14 cellular contexts compared by ENCODE assay signal in genomic region chr20:59120491-59120890, GRCh38. TPM values are rescaled to one million over a fixed set of nuclear protein-coding genes. Genes with fewer than 3 reads are reported as not detected.
DNase-seq lines count a peak whose midpoint lies in the region; ATAC-seq, FAIRE-seq and TF ChIP-seq lines count a peak whose summit lies in the region.
"Had no signal": no experiment of that assay in that cellular context is flagged by ENCODE, and none has a peak within 500 bp of the region (broad histone marks: within the 10 kb centered on the region; RNA-seq: fewer than 3 reads in every experiment).

No MANE protein-coding gene starts in this region.

- SMC1A ChIA-PET in GM12878 (lab: Charles Lee; ENCODE audit: uncharacterized antibody, unreplicated experiment) = no interaction called here

- no peak for TF ChIP-seq POLR2A in GM12878 (IDR thresholded peaks at IDR 0.05; ENCODE audit: low read depth, low read length)

- H3K27me3 ChIP-seq in GM12878 (replicated peaks in 1 of 2; ENCODE audit: control insufficient read depth in 2 of 2, insufficient read depth in 2 of 2, low read length in 1 of 2) = peaks cover 2 to 20% of the 10 kb centered on the region in 2 experiments

- peak overlapping the region; percentile 67 to 83 for H3K27ac Mint-ChIP-seq in stimulated activated naive CD8-positive, alpha-beta T cell treated with anti-CD3 and anti-CD28 coated beads, Interleukin-15, amount 100 ng/mL, for 72 hours

- TF ChIP-seq EP300 in GM12878 (IDR thresholded peaks at IDR 0.05; ENCODE audit: borderline replicate concordance in 1 of 2, control insufficient read depth in 1 of 2, low read depth in 2 of 2, low read length in 2 of 2) = no peak

- FAIRE-seq in GM12878 (lab: Jason Lieb, UNC) = no peak
- FAIRE-seq: H1 had no signal

- H3K36me3 ChIP-seq in GM12878 (ENCODE audit: control insufficient read depth in 2 of 2, insufficient read depth in 2 of 2, low read length in 1 of 2) = no peaks in the 10 kb centered on the region

- H3K4me3 Mint-ChIP-seq in stimulated activated naive CD8-positive, alpha-beta T cell treated with anti-CD3 and anti-CD28 coated beads, Interleukin-15, amount 100 ng/mL, for 72 hours = peak overlapping the region; percentile 67 to 69

- CTCF ChIA-PET in GM12878 (lab: Yijun Ruan, JAX) = no interaction called here

- 2% methylated on average over 7 of the region's 7 CpGs for WGBS in GM12878 (ENCODE audit: insufficient coverage, insufficient replicate concordance, low lambda C conversion rate, missing lambda C conversion rate)

- H3K79me2 ChIP-seq in GM12878 (ENCODE audit: control insufficient read depth, insufficient read depth, low read length) = no peaks in the 10 kb centered on the region

- no peak overlapping the region for H2AFZ ChIP-seq in GM12878 (ENCODE audit: control insufficient read depth, low read depth, low read length)

- in situ Hi-C loops in GM12878 (cut with MboI) = no loop called here

- H3K9me3 ChIP-seq in GM12878 (replicated peaks; ENCODE audit: control insufficient read depth, insufficient read depth, low read length) = peaks cover 4% of the 10 kb centered on the region; the same call in 2 of the 3 replicates

- intact Hi-C loops in GM12878 (cut with micrococcal nuclease; ENCODE audit: unreplicated experiment) = no loop called here

- RAD21 ChIA-PET in GM12878 (lab: Charles Lee; ENCODE audit: unreplicated experiment) = no interaction called here

- peak overlapping the region; percentile 52; the same call in 1 of the 2 replicates for H3K4me2 ChIP-seq in GM12878 (ENCODE audit: control insufficient read depth, insufficient read depth)

- H3K9ac ChIP-seq in GM12878 (ENCODE audit: control insufficient read depth, insufficient read depth, low read length) = no peak overlapping the region

- H3K4me3 ChIP-seq in GM12878 = no peak overlapping the region

- peaks cover 80% of the 10 kb centered on the region for H3K4me1 Mint-ChIP-seq in stimulated activated naive CD8-positive, alpha-beta T cell treated with anti-CD3 and anti-CD28 coated beads, Interleukin-15, amount 100 ng/mL, for 72 hours

- 0 out of 3 replicates have a peak, but pooled peaks have one; percentile 17 for ATAC-seq in GM12878
- peak; percentile 69 for ATAC-seq in stimulated activated naive CD8-positive, alpha-beta T cell treated with anti-CD3 and anti-CD28 coated beads, Interleukin-15, amount 100 ng/mL, for 72 hours

- H3K4me1 ChIP-seq in GM12878 (ENCODE audit: control insufficient read depth, insufficient read depth, low read length) = peaks cover 14% of the 10 kb centered on the region

- no peak overlapping the region for H3K27ac ChIP-seq in GM12878 (ENCODE audit: control insufficient read depth, insufficient read depth)

- no TSS peak for BruUV-seq in GM12878 (replicated peaks; lab: Mats Ljungman, UMichigan)

- POLR2A ChIA-PET in GM12878 (lab: Charles Lee) = no interaction called here

- H4K20me1 ChIP-seq in GM12878 (ENCODE audit: control insufficient read depth, insufficient read depth) = no peaks in the 10 kb centered on the region

- peaks cover 0 to 8% of the 10 kb centered on the region in 2 donors for H3K9me3 Mint-ChIP-seq in stimulated activated naive CD8-positive, alpha-beta T cell treated with anti-CD3 and anti-CD28 coated beads, Interleukin-15, amount 100 ng/mL, for 72 hours

- TF ChIP-seq CTCF in GM12878 (IDR thresholded peaks at IDR 0.05 in 2 of 3, conservative IDR thresholded peaks at IDR 0.05 in 1 of 3; ENCODE audit: control insufficient read depth in 2 of 3, extremely low read depth in 1 of 3, insufficient read depth in 1 of 3, low read depth in 3 of 3, low read length in 3 of 3) = no peak

- peak; percentile 36 for DNase-seq in stimulated activated CD4-positive, alpha-beta T cell treated with anti-CD3 and anti-CD28 coated beads, Interleukin-1b, Interleukin-23, amount 100 ng/mL, for 48 hours
- no peak for DNase-seq in stimulated activated CD4-positive, alpha-beta T cell treated with anti-CD3 and anti-CD28 coated beads, Interleukin-12 subunit alpha, Interleukin-12 subunit beta, amount 100 ng/mL, for 4 hours
- DNase-seq in SKM-1 (lab: John Stamatoyannopoulos, UW; ENCODE audit: unreplicated experiment) (peak; percentile 58), GM12878 (ENCODE audit: low read depth, low spot score) (no peak), middle frontal gyrus (ENCODE audit: extremely low spot score, low spot score) (no peak), DMS79 treated with DMSO at 0.1 percent for 48 hours (lab: John Stamatoyannopoulos, UW) (no peak), DMS53 (lab: John Stamatoyannopoulos, UW) (no peak)
- peak; percentile 32 to 60 for DNase-seq in stimulated activated naive CD8-positive, alpha-beta T cell treated with anti-CD3 and anti-CD28 coated beads, Interleukin-15, amount 100 ng/mL, for 72 hours
- DNase-seq: head of caudate nucleus; NCI-H187 treated with DMSO at 0.1 percent for 48 hours; stimulated activated naive CD4-positive, alpha-beta T cell treated with Interleukin-2 at 50 U/mL for 16 hours; SW 1271 had no signal

- H3K27me3 Mint-ChIP-seq in stimulated activated naive CD8-positive, alpha-beta T cell treated with anti-CD3 and anti-CD28 coated beads, Interleukin-15, amount 100 ng/mL, for 72 hours = no peaks in the 10 kb centered on the region

- TF ChIP-seq RAD21 in GM12878 (IDR thresholded peaks at IDR 0.05; ENCODE audit: insufficient read depth, low read depth, low read length) = no peak

TF ChIP-seq in GM12878, 131 proteins besides CTCF, POLR2A, EP300 and RAD21:
- TF ChIP-seq NFIC (IDR thresholded peaks at IDR 0.05; ENCODE audit: low read depth, low read length) (peak; percentile 36; the same call in 1 of the 2 replicates), EED (IDR thresholded peaks at IDR 0.05; ENCODE audit: low read depth) (peak; percentile 84), NR2F1 (conservative IDR thresholded peaks at IDR 0.05) (0 out of 2 replicates have a peak, but pooled peaks have one; percentile 14), RFX5 (IDR thresholded peaks at IDR 0.05; ENCODE audit: low read depth, low read length) (no peak), RAD51 (IDR thresholded peaks at IDR 0.05) (no peak), CBFB (IDR thresholded peaks at IDR 0.05; ENCODE audit: low read depth) (peak; percentile 72), IRF4 (IDR thresholded peaks at IDR 0.05; ENCODE audit: low read depth, low read length) (no peak), RUNX3 (IDR thresholded peaks at IDR 0.05; ENCODE audit: low read length) (peak; percentile 95), IKZF1 (conservative IDR thresholded peaks at IDR 0.05) (0 out of 2 replicates have a peak, but pooled peaks have one; percentile 32), ETV6 (conservative IDR thresholded peaks at IDR 0.05 in 1 of 2, IDR thresholded peaks at IDR 0.05 in 1 of 2; ENCODE audit: borderline replicate concordance in 1 of 2, low read depth in 1 of 2) (peak in 1 of 2 experiments; percentile 34; a peak in 1 of 4 replicates)

RNA-seq across cellular contexts. Expression of gene ZNF831, which starts 43.1 kb away (rescaled TPM):
- 0.05 TPM in 1 of 2 replicates, not detected in the other for total RNA-seq in GM12878 (2013; cell fraction: nucleolus; rRNA removed)
- total RNA-seq in GM12878 (2014; rRNA removed) (0.68 and 0.87 TPM in 2 replicates), GM12878 (2014; rRNA removed; fragmentation: Illumina TruSeq; extraction: Trizol) (0.51 and 0.54 TPM in 2 replicates), GM12878 (2021) (0.85 and 0.97 TPM in 2 replicates)
- 0.17 TPM for polyA plus RNA-seq in GM12878 (2011; ENCODE audit: low read depth)
- polyA plus RNA-seq in GM12878 (2011; rRNA removed) (0.11 and 0.13 TPM in 2 replicates), GM12878 (2014; fragmentation: Illumina TruSeq; extraction: Trizol) (0.32 and 0.41 TPM in 2 replicates), GM12878 (2014; fragmentation: Nextera tagmentation; extraction: Ambion mirVana) (under 1 TPM; 0.05 to 0.13 TPM), GM12878 (2014; rRNA removed) (0.35 and 0.48 TPM in 2 replicates), GM12878 (2016; fragmentation: Nextera tagmentation; extraction: Ambion mirVana) (under 1 TPM; 0.01 to 0.06 TPM)
- polyA plus RNA-seq in GM12878 (2011; cell fraction: cytosol; rRNA removed) = 0.12 and 0.13 TPM in 2 replicates
- 0.42 and 0.43 TPM in 2 replicates for polyA plus RNA-seq in GM12878 (2011; cell fraction: nucleus; rRNA removed)
- 0.29 and 0.31 TPM in 2 replicates for polyA plus RNA-seq in GM12878 (2012)
- polyA minus RNA-seq in GM12878 (2011; rRNA and poly(A)+ RNA removed) = 0.22 and 0.41 TPM in 2 replicates
- polyA minus RNA-seq in GM12878 (2011; cell fraction: cytosol; rRNA and poly(A)+ RNA removed) = 0.10 and 0.13 TPM in 2 replicates
- polyA minus RNA-seq in GM12878 (2011; cell fraction: nucleus; rRNA and poly(A)+ RNA removed) = 0.36 and 0.77 TPM in 2 replicates
- total RNA-seq: H1, HT1080 had no signal
- polyA plus RNA-seq: H1 had no signal

Comparison
In these comparisons a context has a peak if more than half of its experiments do, and no peak if none do; other contexts are left out.
1. DNase-seq: peak in stimulated activated CD4-positive, alpha-beta T cell treated with anti-CD3 and anti-CD28 coated beads, Interleukin-1b, Interleukin-23, amount 100 ng/mL, for 48 hours (single experiment), SKM-1 (single experiment) and stimulated activated naive CD8-positive, alpha-beta T cell treated with anti-CD3 and anti-CD28 coated beads, Interleukin-15, amount 100 ng/mL, for 72 hours (2 of 2); none in stimulated activated CD4-positive, alpha-beta T cell treated with anti-CD3 and anti-CD28 coated beads, Interleukin-12 subunit alpha, Interleukin-12 subunit beta, amount 100 ng/mL, for 4 hours (single experiment), GM12878 (single experiment), middle frontal gyrus (single experiment), DMS79 treated with DMSO at 0.1 percent for 48 hours (single experiment) and DMS53 (single experiment).